20 cellular contexts compared by ENCODE assay signal in the genomic region with DNA sequence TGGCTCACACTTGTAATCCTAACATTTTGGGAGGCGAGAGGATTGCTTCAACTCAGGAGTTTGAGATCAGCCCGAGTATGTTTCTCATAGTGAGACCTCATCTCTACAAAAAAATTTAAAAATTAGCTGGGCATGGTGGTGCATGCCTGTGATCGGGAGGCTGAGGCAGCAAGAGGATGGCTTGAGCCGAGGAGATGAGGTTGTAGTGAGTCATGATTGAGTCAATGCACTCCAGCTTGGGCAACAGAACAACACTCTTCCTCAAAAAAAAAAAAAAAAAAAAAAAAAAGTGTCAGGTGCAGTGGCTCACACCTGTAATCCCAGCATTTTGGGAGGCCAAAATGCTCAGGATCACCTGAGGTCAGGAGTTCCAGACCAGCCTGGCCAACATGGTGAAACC. TPM values are rescaled to one million over a fixed set of nuclear protein-coding genes. Genes with fewer than 3 reads are reported as not detected.
DNase-seq lines count a peak whose midpoint lies in the region; ATAC-seq and TF ChIP-seq lines count a peak whose summit lies in the region.
"Had no signal": no experiment of that assay in that cellular context is flagged by ENCODE, and none has a peak within 500 bp of the region (broad histone marks: within the 10 kb centered on the region; RNA-seq: fewer than 3 reads in every experiment).

No MANE protein-coding gene starts in this region.

- H3F3A ChIP-seq in PC-9 (ENCODE audit: insufficient read depth, low read depth): peaks cover 19% of the 10 kb centered on the region

- H3K4me3 ChIP-seq in PC-9: no peak overlapping the region
- H3K4me3 ChIP-seq: psoas muscle had no signal

- intact Hi-C loops in PC-9 (cut with micrococcal nuclease; ENCODE audit: unreplicated experiment): loop anchor here (5.0 kb wide), 1 partner anchor 180 kb away; no protein-coding TSS in a partner anchor

- no peak for TF ChIP-seq CTCF in PC-9 (conservative IDR thresholded peaks at IDR 0.05)

- POLR2A ChIA-PET in PC-9 (lab: Charles Lee; ENCODE audit: unreplicated experiment): interaction anchor here (0.6 kb wide), 2 partner anchors 28 to 396 kb away, joined by 5 to 12 read pairs; no protein-coding TSS in a partner anchor

- no peak overlapping the region for H2AFZ ChIP-seq in PC-9

- DNase-seq in A172 (ENCODE audit: low spot score) (peak; percentile 64), ELR (ENCODE audit: low read depth) (peak; percentile 85), PC-9 (peak; percentile 36 to 75), SW480 (ENCODE audit: low spot score) (no peak), SKM-1 treated with dmso at 0.1 percent for 144 hours (lab: John Stamatoyannopoulos, UW; ENCODE audit: unreplicated experiment) (no peak)
- DNase-seq in stimulated activated naive CD8-positive, alpha-beta T cell treated with anti-CD3 and anti-CD28 coated beads, Interleukin-15, Interleukin-2, amounts not matched to agents 100 U/mL and 50 U/mL, for 24 hours: no peak
- no peak for DNase-seq in activated CD4-positive, CD25-positive, alpha-beta regulatory T cell treated with anti-CD3 and anti-CD28 coated beads, Interleukin-2, amount 50 U/mL, for 72 hours
- DNase-seq: activated CD8-positive, alpha-beta memory T cell treated with anti-CD3 and anti-CD28 coated beads, Interleukin-2, amount 10 ng/mL, durations not matched to agents 7 days and 5 days; cortex of kidney; H9; kidney glomerular epithelial cell; NCI-H1105; NCI-H345; psoas muscle; RPMI8226; stimulated activated CD4-positive, alpha-beta T cell treated with anti-CD3 and anti-CD28 coated beads, Interleukin-2, amount 100 ng/mL, for 48 hours; T-helper 9 cell had no signal

- peak; percentile 77 for ATAC-seq in esophagus mucosa
- ATAC-seq in stimulated activated naive CD8-positive, alpha-beta T cell treated with anti-CD3 and anti-CD28 coated beads, Interleukin-15, Interleukin-2, amounts not matched to agents 100 U/mL and 50 U/mL, for 24 hours: no peak
- ATAC-seq: activated CD8-positive, alpha-beta memory T cell treated with anti-CD3 and anti-CD28 coated beads, Interleukin-2, amount 10 ng/mL, durations not matched to agents 7 days and 5 days; psoas muscle; stimulated activated memory B cell treated with anti-CD40 and anti-IgM and Interleukin-4, amounts not matched to agents 10 μg/mL and 1 μg/mL and 100 μg/mL, for 72 hours had no signal

- no peaks in the 10 kb centered on the region for H4K20me1 ChIP-seq in PC-9 (ENCODE audit: insufficient read depth)
- H4K20me1 ChIP-seq: BLaER1 treated with 17β-estradiol and CSF1 and Interleukin-3, amounts not matched to agents 10 nM and 100 nM had no signal

- H3K4me1 ChIP-seq in PC-9 (replicated peaks; ENCODE audit: insufficient read depth): peaks cover 28% of the 10 kb centered on the region
- H3K4me1 ChIP-seq: psoas muscle had no signal

- H3K79me2 ChIP-seq in PC-9 (ENCODE audit: low read depth): peaks cover 40% of the 10 kb centered on the region

- no peaks in the 10 kb centered on the region for H3K9me2 ChIP-seq in PC-9 (ENCODE audit: insufficient read depth)

- H3K9me3 ChIP-seq in PC-9 (ENCODE audit: insufficient read depth, low read depth): no peaks in the 10 kb centered on the region
- H3K9me3 ChIP-seq: psoas muscle had no signal

- no peaks in the 10 kb centered on the region for H3K27me3 ChIP-seq in PC-9 (ENCODE audit: insufficient read depth, low read depth)
- H3K27me3 ChIP-seq: BLaER1 treated with 17β-estradiol and CSF1 and Interleukin-3, amounts not matched to agents 10 nM and 100 nM had no signal

- BruUV-seq in PC-9 (replicated peaks; lab: Mats Ljungman, UMichigan): no TSS peak

- CTCF ChIA-PET in PC-9 (lab: Charles Lee): interaction anchor here (0.6 to 1.2 kb wide), 3 partner anchors 24 to 181 kb away, joined by 3 to 12 read pairs (median 10); no protein-coding TSS in a partner anchor

- H3K27ac ChIP-seq in PC-9: no peak overlapping the region
- H3K27ac ChIP-seq: BLaER1 treated with 17β-estradiol and CSF1 and Interleukin-3, amounts not matched to agents 10 nM and 100 nM; psoas muscle had no signal

- peaks cover 22% of the 10 kb centered on the region; the same call in 1 of the 2 replicates for H3K36me3 ChIP-seq in PC-9 (ENCODE audit: low read depth)

- no peak overlapping the region; the same call in 1 of the 2 replicates for H3K4me2 ChIP-seq in PC-9
- H3K4me2 ChIP-seq: BLaER1 treated with 17β-estradiol and CSF1 and Interleukin-3, amounts not matched to agents 10 nM and 100 nM had no signal

RNA-seq across cellular contexts. Expression of gene RPL39L, which starts 2.4 kb away (rescaled TPM):
- total RNA-seq in A172 (2014; rRNA removed; shearing (Covaris generic)): 154 and 237 TPM in 2 replicates
- total RNA-seq in PC-9 (2021) (73.9 and 81.3 TPM in 2 replicates), esophagus mucosa (12.0 TPM)

Comparison
In these comparisons a context has a peak if more than half of its experiments do, and no peak if none do; other contexts are left out.
1. DNase-seq: peak in A172 (single experiment), ELR (single experiment) and PC-9 (2 of 2); none in stimulated activated naive CD8-positive, alpha-beta T cell treated with anti-CD3 and anti-CD28 coated beads, Interleukin-15, Interleukin-2, amounts not matched to agents 100 U/mL and 50 U/mL, for 24 hours (single experiment), SW480 (single experiment), activated CD4-positive, CD25-positive, alpha-beta regulatory T cell treated with anti-CD3 and anti-CD28 coated beads, Interleukin-2, amount 50 U/mL, for 72 hours (single experiment) and SKM-1 treated with dmso at 0.1 percent for 144 hours (single experiment).